30 cellular contexts compared by ENCODE assay signal in the genomic region with DNA sequence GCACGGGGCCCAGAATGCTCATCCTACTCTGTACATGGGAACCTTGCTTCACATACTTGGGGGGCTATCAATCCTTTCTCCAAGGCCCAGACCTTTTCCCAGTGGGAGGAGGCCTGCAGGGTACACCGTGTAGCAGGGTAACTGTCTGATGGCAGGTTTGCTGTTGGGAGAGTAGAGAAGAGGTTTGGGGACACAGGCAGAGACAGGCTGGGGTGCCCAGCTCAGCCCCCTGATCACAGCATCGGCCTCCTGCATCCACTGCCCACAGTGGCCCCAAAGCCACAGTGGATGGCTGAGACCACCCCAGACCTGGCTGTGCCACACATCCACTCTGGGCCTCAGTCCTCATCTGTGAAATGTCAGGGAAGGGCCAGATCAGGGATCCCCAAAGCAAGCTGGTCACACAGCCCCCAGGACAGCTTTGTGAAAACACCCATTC. TPM values are rescaled to one million over a fixed set of nuclear protein-coding genes. Genes with fewer than 3 reads are reported as not detected.
"Had no signal": no experiment of that assay in that cellular context is flagged by ENCODE, and none has a peak within 500 bp of the region (broad histone marks: within the 10 kb centered on the region; RNA-seq: fewer than 3 reads in every experiment).

No MANE protein-coding gene starts in this region.

- H3K27me3 ChIP-seq: SJCRH30 had no signal

- H3K4me3 Mint-ChIP-seq: activated CD4-positive, alpha-beta memory T cell treated with anti-CD3 and anti-CD28 coated beads for 36 hours; activated CD4-positive, alpha-beta T cell treated with anti-CD3 and anti-CD28 coated beads, Interleukin-2, amount 10 ng/mL, durations not matched to agents 7 days and 5 days; activated naive CD8-positive, alpha-beta T cell treated with anti-CD3 and anti-CD28 coated beads, Interleukin-2, amount 10 ng/mL, durations not matched to agents 7 days and 5 days; activated T-helper 17 cell treated with anti-CD3 and anti-CD28 coated beads, Interleukin-2, amount 50 U/mL, for 72 hours had no signal

- DNase-seq: activated CD4-positive, alpha-beta memory T cell treated with anti-CD3 and anti-CD28 coated beads for 36 hours; activated CD4-positive, alpha-beta T cell treated with anti-CD3 and anti-CD28 coated beads, Interleukin-2, amount 10 ng/mL, durations not matched to agents 7 days and 5 days; activated CD4-positive, CD25-positive, alpha-beta regulatory T cell; activated gamma-delta T cell; activated naive CD4-positive, alpha-beta T cell treated with anti-CD3 and anti-CD28 coated beads, Interleukin-2, amount 50 U/mL, for 16 hours; activated naive CD8-positive, alpha-beta T cell treated with anti-CD3 and anti-CD28 coated beads, Interleukin-2, amount 10 ng/mL, durations not matched to agents 7 days and 5 days; anterior cingulate cortex; caudate nucleus; MG63; MV-4-11; NCI-H1092 treated with DMSO at 0.1 percent for 48 hours; NCI-H1417 treated with DMSO at 0.1 percent for 48 hours; NCI-H1694; NCI-H2029; NCI-H2107; NCI-H510A treated with DMSO at 0.1 percent for 48 hours; NCI-H69; NK-92 treated with Interleukin-12 subunit alpha and Interleukin-12 subunit beta, amount 100 ng/mL, for 24 hours; OCI-M1; Right ventricle myocardium superior; RPMI8226; SJCRH30; SK-N-SH; T-helper 1 cell had no signal

- H3K4me1 Mint-ChIP-seq: activated naive CD8-positive, alpha-beta T cell treated with anti-CD3 and anti-CD28 coated beads, Interleukin-2, amount 10 ng/mL, durations not matched to agents 7 days and 5 days; activated T-helper 17 cell treated with anti-CD3 and anti-CD28 coated beads, Interleukin-2, amount 50 U/mL, for 72 hours had no signal

- H3K27ac Mint-ChIP-seq: activated CD4-positive, alpha-beta memory T cell treated with anti-CD3 and anti-CD28 coated beads for 36 hours; activated CD4-positive, alpha-beta T cell treated with anti-CD3 and anti-CD28 coated beads, Interleukin-2, amount 10 ng/mL, durations not matched to agents 7 days and 5 days; activated naive CD8-positive, alpha-beta T cell treated with anti-CD3 and anti-CD28 coated beads, Interleukin-2, amount 10 ng/mL, durations not matched to agents 7 days and 5 days; activated T-helper 17 cell treated with anti-CD3 and anti-CD28 coated beads, Interleukin-2, amount 50 U/mL, for 72 hours had no signal

- H3K4me1 ChIP-seq: SJCRH30 had no signal

- H3K27ac ChIP-seq: adrenal gland, SJCRH30, VCaP had no signal

- ATAC-seq: activated T-helper 17 cell treated with anti-CD3 and anti-CD28 coated beads, Interleukin-2, amount 50 U/mL, for 72 hours; Panc1 had no signal

- H3K36me3 Mint-ChIP-seq: activated CD4-positive, alpha-beta memory T cell treated with anti-CD3 and anti-CD28 coated beads for 36 hours; activated naive CD8-positive, alpha-beta T cell treated with anti-CD3 and anti-CD28 coated beads, Interleukin-2, amount 10 ng/mL, durations not matched to agents 7 days and 5 days had no signal

- H3K36me3 ChIP-seq: adrenal gland, MG63, SJCRH30 had no signal

- H3K9me3 ChIP-seq: adrenal gland, MG63, SJCRH30, SK-N-SH had no signal

- H3K4me3 ChIP-seq: adrenal gland, MG63, SJCRH30 had no signal

- H3K9me3 Mint-ChIP-seq: activated CD4-positive, alpha-beta memory T cell treated with anti-CD3 and anti-CD28 coated beads for 36 hours; activated CD4-positive, alpha-beta T cell treated with anti-CD3 and anti-CD28 coated beads, Interleukin-2, amount 10 ng/mL, durations not matched to agents 7 days and 5 days; activated naive CD8-positive, alpha-beta T cell treated with anti-CD3 and anti-CD28 coated beads, Interleukin-2, amount 10 ng/mL, durations not matched to agents 7 days and 5 days; activated T-helper 17 cell treated with anti-CD3 and anti-CD28 coated beads, Interleukin-2, amount 50 U/mL, for 72 hours had no signal

RNA-seq across cellular contexts. Expression of gene CHRNA3, which starts 5.6 kb away (rescaled TPM):
- total RNA-seq: activated CD4-positive, alpha-beta memory T cell treated with anti-CD3 and anti-CD28 coated beads for 36 hours; activated CD4-positive, alpha-beta T cell treated with anti-CD3 and anti-CD28 coated beads, Interleukin-2, amount 10 ng/mL, durations not matched to agents 7 days and 5 days; activated CD8-positive, alpha-beta memory T cell treated with anti-CD3 and anti-CD28 coated beads for 36 hours; activated naive CD8-positive, alpha-beta T cell treated with anti-CD3 and anti-CD28 coated beads, Interleukin-2, amount 10 ng/mL, durations not matched to agents 7 days and 5 days; activated T-helper 17 cell treated with anti-CD3 and anti-CD28 coated beads, Interleukin-2, amount 50 U/mL, for 72 hours; SJCRH30; T-helper 2 cell treated with Interferon-gamma antibody and Interleukin-4, amounts not matched to agents 100 ng/mL and 5 ng/mL, for 36 hours had no signal

RNA-seq across cellular contexts. Expression of gene CHRNB4, which starts 25.8 kb away (rescaled TPM):
- total RNA-seq: activated CD4-positive, alpha-beta memory T cell treated with anti-CD3 and anti-CD28 coated beads for 36 hours; activated CD4-positive, alpha-beta T cell treated with anti-CD3 and anti-CD28 coated beads, Interleukin-2, amount 10 ng/mL, durations not matched to agents 7 days and 5 days; activated CD8-positive, alpha-beta memory T cell treated with anti-CD3 and anti-CD28 coated beads for 36 hours; activated naive CD8-positive, alpha-beta T cell treated with anti-CD3 and anti-CD28 coated beads, Interleukin-2, amount 10 ng/mL, durations not matched to agents 7 days and 5 days; activated T-helper 17 cell treated with anti-CD3 and anti-CD28 coated beads, Interleukin-2, amount 50 U/mL, for 72 hours; Right ventricle myocardium superior; T-helper 2 cell treated with Interferon-gamma antibody and Interleukin-4, amounts not matched to agents 100 ng/mL and 5 ng/mL, for 36 hours had no signal
